In genomic region chr14:34920339-34920738, GRCh38 we compare ENCODE assay signal across 20 cellular contexts.
"Had no signal": no experiment of that assay in that cellular context is flagged by ENCODE, and none has a peak within 500 bp of the region (broad histone marks: within the 10 kb centered on the region; RNA-seq: fewer than 3 reads in every experiment).

No MANE protein-coding gene starts in this region.

- ATAC-seq: activated naive CD4-positive, alpha-beta T cell treated with anti-CD3 and anti-CD28 coated beads, Interleukin-2, amount 50 U/mL, for 72 hours; activated T-cell treated with anti-CD3 and anti-CD28 coated beads, Interleukin-2, amount 50 U/mL, for 72 hours; left colon; stimulated activated memory B cell treated with anti-CD40 and anti-IgM and Interleukin-4, amounts not matched to agents 10 μg/mL and 1 μg/mL and 100 μg/mL, for 72 hours had no signal

- H3K9me3 Mint-ChIP-seq: activated CD4-positive, alpha-beta T cell treated with anti-CD3 and anti-CD28 coated beads, Interleukin-2, amount 10 ng/mL, durations not matched to agents 7 days and 5 days; activated naive CD4-positive, alpha-beta T cell treated with anti-CD3 and anti-CD28 coated beads, Interleukin-2, amount 50 U/mL, for 72 hours; activated T-cell treated with anti-CD3 and anti-CD28 coated beads, Interleukin-2, amount 50 U/mL, for 72 hours; stimulated activated memory B cell treated with anti-CD40 and anti-IgM and Interleukin-4, amounts not matched to agents 10 μg/mL and 1 μg/mL and 100 μg/mL, for 72 hours had no signal

- H3K27me3 Mint-ChIP-seq: activated CD4-positive, alpha-beta T cell treated with anti-CD3 and anti-CD28 coated beads, Interleukin-2, amount 10 ng/mL, durations not matched to agents 7 days and 5 days; stimulated activated memory B cell treated with anti-CD40 and anti-IgM and Interleukin-4, amounts not matched to agents 10 μg/mL and 1 μg/mL and 100 μg/mL, for 72 hours had no signal

- H3K27ac Mint-ChIP-seq: activated CD4-positive, alpha-beta T cell treated with anti-CD3 and anti-CD28 coated beads, Interleukin-2, amount 10 ng/mL, durations not matched to agents 7 days and 5 days; activated naive CD4-positive, alpha-beta T cell treated with anti-CD3 and anti-CD28 coated beads, Interleukin-2, amount 50 U/mL, for 72 hours; activated T-cell treated with anti-CD3 and anti-CD28 coated beads, Interleukin-2, amount 50 U/mL, for 72 hours; stimulated activated memory B cell treated with anti-CD40 and anti-IgM and Interleukin-4, amounts not matched to agents 10 μg/mL and 1 μg/mL and 100 μg/mL, for 72 hours had no signal

- H3K4me3 ChIP-seq: coronary artery, lung, ovary, thyroid gland had no signal

- DNase-seq: activated CD4-positive, alpha-beta T cell treated with anti-CD3 and anti-CD28 coated beads, Interleukin-2, amount 10 ng/mL, durations not matched to agents 7 days and 5 days; activated CD8-positive, alpha-beta memory T cell treated with anti-CD3 and anti-CD28 coated beads, Interleukin-2, amount 50 U/mL, for 48 hours; activated gamma-delta T cell; activated T-cell treated with anti-CD3 and anti-CD28 coated beads, Interleukin-2, amount 50 U/mL, for 72 hours; central memory CD4-positive, alpha-beta T cell; effector CD4-positive, alpha-beta T cell; foreskin melanocyte; head of caudate nucleus; left colon; midbrain; ovary; stimulated activated CD4-positive, alpha-beta T cell treated with anti-CD3 and anti-CD28 coated beads, Interleukin-1b, Interleukin-23, amount 100 ng/mL, for 48 hours; thyroid gland had no signal

- FAIRE-seq: endothelial cell of umbilical vein, urothelium cell line had no signal

- H3K36me3 Mint-ChIP-seq: activated naive CD4-positive, alpha-beta T cell treated with anti-CD3 and anti-CD28 coated beads, Interleukin-2, amount 50 U/mL, for 72 hours had no signal

- H3K27ac ChIP-seq: coronary artery, ovary, thyroid gland had no signal

- H3K9me3 ChIP-seq: ovary, thyroid gland had no signal

- H3K4me3 Mint-ChIP-seq: activated CD4-positive, alpha-beta T cell treated with anti-CD3 and anti-CD28 coated beads, Interleukin-2, amount 10 ng/mL, durations not matched to agents 7 days and 5 days; activated T-cell treated with anti-CD3 and anti-CD28 coated beads, Interleukin-2, amount 50 U/mL, for 72 hours; neural crest cell; stimulated activated memory B cell treated with anti-CD40 and anti-IgM and Interleukin-4, amounts not matched to agents 10 μg/mL and 1 μg/mL and 100 μg/mL, for 72 hours had no signal

- H3K36me3 ChIP-seq: ovary, thyroid gland had no signal

- H3K27me3 ChIP-seq: ovary, thyroid gland had no signal

- H3K4me1 ChIP-seq: thyroid gland had no signal

- H3K4me1 Mint-ChIP-seq: activated CD4-positive, alpha-beta T cell treated with anti-CD3 and anti-CD28 coated beads, Interleukin-2, amount 10 ng/mL, durations not matched to agents 7 days and 5 days; neural crest cell; stimulated activated memory B cell treated with anti-CD40 and anti-IgM and Interleukin-4, amounts not matched to agents 10 μg/mL and 1 μg/mL and 100 μg/mL, for 72 hours had no signal
